In the genomic region with DNA sequence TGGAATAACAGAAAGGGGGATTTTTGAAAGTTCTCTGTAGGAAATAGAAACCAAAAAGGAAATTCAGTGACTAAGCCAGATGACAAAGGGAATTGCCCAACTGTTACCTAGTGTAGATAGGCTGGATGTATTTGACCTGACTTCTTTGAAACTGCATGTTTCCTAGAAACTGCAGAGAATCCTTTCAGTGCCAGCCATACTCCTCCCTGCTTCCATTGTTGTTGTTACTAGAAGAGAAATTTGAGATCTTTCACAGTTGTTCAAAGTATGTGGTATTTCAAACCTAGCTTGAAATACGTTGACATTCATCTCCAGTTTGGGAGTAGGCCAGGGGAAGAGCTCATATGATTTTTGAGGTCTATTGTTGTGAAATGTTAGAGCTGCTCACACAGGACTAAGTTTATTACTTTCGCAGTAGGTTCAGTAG, we compare ENCODE assay signal across 9 cellular contexts. TPM values are rescaled to one million over a fixed set of nuclear protein-coding genes. Genes with fewer than 3 reads are reported as not detected.
DNase-seq lines count a peak whose midpoint lies in the region; ATAC-seq, FAIRE-seq and TF ChIP-seq lines count a peak whose summit lies in the region.
"Had no signal": no experiment of that assay in that cellular context is flagged by ENCODE, and none has a peak within 500 bp of the region (broad histone marks: within the 10 kb centered on the region; RNA-seq: fewer than 3 reads in every experiment).

No MANE protein-coding gene starts in this region.

- H3K36me3 ChIP-seq in kidney (ENCODE audit: control insufficient read depth in 1 of 2, insufficient read depth in 2 of 2, low read length in 2 of 2) (no peaks in the 10 kb centered on the region), H7 (replicated peaks; ENCODE audit: control insufficient read depth, insufficient read depth, low read length) (no peaks in the 10 kb centered on the region)

- intact Hi-C loops in kidney (cut with DNase I): no loop called here

- H3K9ac ChIP-seq in kidney (ENCODE audit: low read length in 2 of 2): no peak overlapping the region

- DNase-seq in AML-193 (lab: John Stamatoyannopoulos, UW) (peak; percentile 84 to 85), astrocyte of the hippocampus (ENCODE audit: low read depth, low spot score) (peak; percentile 56), memory B cell (ENCODE audit: low spot score in 2 of 2) (no peak), kidney (no peak), NCI-H526 (lab: John Stamatoyannopoulos, UW) (no peak), H7 (no peak)
- no peak for DNase-seq in activated effector memory CD4-positive, alpha-beta T cell treated with Interleukin-2 at 50 U/mL for 16 hours

- ATAC-seq in memory B cell (ENCODE audit: low read depth): peak; percentile 31

- no peaks in the 10 kb centered on the region for H3K9me3 ChIP-seq in kidney (ENCODE audit: control insufficient read depth in 1 of 2, low read length in 2 of 2)

- H3K27me3 Mint-ChIP-seq in IgD-negative memory B cell (no peaks in the 10 kb centered on the region), memory B cell (no peaks in the 10 kb centered on the region)

- H3K27ac ChIP-seq in kidney (ENCODE audit: low read depth in 2 of 2, low read length in 2 of 2): no peak overlapping the region

- H3K36me3 Mint-ChIP-seq in IgD-negative memory B cell (peaks cover 2% of the 10 kb centered on the region), memory B cell (peaks cover 2% of the 10 kb centered on the region)

- H3K4me3 ChIP-seq in kidney (ENCODE audit: low read length in 2 of 2) (no peak overlapping the region), H7 (ENCODE audit: insufficient read depth, low read depth, low read length) (no peak overlapping the region)
- H3K4me3 ChIP-seq: lung had no signal

- H3K4me3 Mint-ChIP-seq in IgD-negative memory B cell: peak overlapping the region; percentile 68 to 83 (median 72)
- peak overlapping the region; percentile 57 for H3K4me3 Mint-ChIP-seq in memory B cell

- H3K4me1 ChIP-seq in kidney (ENCODE audit: control insufficient read depth in 1 of 2, insufficient read depth in 1 of 2, low read depth in 1 of 2, low read length in 2 of 2): no peaks in the 10 kb centered on the region

- H3K9me3 Mint-ChIP-seq in IgD-negative memory B cell (peaks cover 0 to 3% (median 1%) of the 10 kb centered on the region in 3 donors), memory B cell (no peaks in the 10 kb centered on the region)

- H3K4me1 Mint-ChIP-seq in IgD-negative memory B cell (peaks cover 24 to 44% (median 32%) of the 10 kb centered on the region in 3 donors), memory B cell (peaks cover 26% of the 10 kb centered on the region)

- H3K27ac Mint-ChIP-seq in IgD-negative memory B cell (peak overlapping the region; percentile 27 to 79 (median 70)), memory B cell (peak overlapping the region; percentile 68)

- no peak for FAIRE-seq in kidney (lab: Jason Lieb, UNC)

- no peaks in the 10 kb centered on the region for H3K27me3 ChIP-seq in H7 (ENCODE audit: control insufficient read depth, insufficient read depth, low read length)

- TF ChIP-seq CTCF in kidney (IDR thresholded peaks at IDR 0.05; ENCODE audit: borderline replicate concordance, extremely low read depth, insufficient read depth): no peak

RNA-seq across cellular contexts. Expression of gene GBP5, which starts 1.8 kb away (rescaled TPM):
- polyA plus RNA-seq in IgD-negative memory B cell: 8.9 TPM
- 7.3 TPM for total RNA-seq in kidney
- polyA plus RNA-seq in kidney (ENCODE audit: insufficient read depth, low read depth, low replicate concordance): 0.52 TPM
- not detected in 2 replicates for total RNA-seq in H7 (2014; rRNA removed; shearing (Covaris generic))

Comparison
In these comparisons a context has a peak if more than half of its experiments do, and no peak if none do; other contexts are left out.
1. DNase-seq: peak in AML-193 (2 of 2) and astrocyte of the hippocampus (single experiment); none in memory B cell (0 of 2), kidney (single experiment), activated effector memory CD4-positive, alpha-beta T cell treated with Interleukin-2 at 50 U/mL for 16 hours (single experiment), NCI-H526 (0 of 2) and H7 (single experiment).